8 cellular contexts compared by ENCODE assay signal in the genomic region with DNA sequence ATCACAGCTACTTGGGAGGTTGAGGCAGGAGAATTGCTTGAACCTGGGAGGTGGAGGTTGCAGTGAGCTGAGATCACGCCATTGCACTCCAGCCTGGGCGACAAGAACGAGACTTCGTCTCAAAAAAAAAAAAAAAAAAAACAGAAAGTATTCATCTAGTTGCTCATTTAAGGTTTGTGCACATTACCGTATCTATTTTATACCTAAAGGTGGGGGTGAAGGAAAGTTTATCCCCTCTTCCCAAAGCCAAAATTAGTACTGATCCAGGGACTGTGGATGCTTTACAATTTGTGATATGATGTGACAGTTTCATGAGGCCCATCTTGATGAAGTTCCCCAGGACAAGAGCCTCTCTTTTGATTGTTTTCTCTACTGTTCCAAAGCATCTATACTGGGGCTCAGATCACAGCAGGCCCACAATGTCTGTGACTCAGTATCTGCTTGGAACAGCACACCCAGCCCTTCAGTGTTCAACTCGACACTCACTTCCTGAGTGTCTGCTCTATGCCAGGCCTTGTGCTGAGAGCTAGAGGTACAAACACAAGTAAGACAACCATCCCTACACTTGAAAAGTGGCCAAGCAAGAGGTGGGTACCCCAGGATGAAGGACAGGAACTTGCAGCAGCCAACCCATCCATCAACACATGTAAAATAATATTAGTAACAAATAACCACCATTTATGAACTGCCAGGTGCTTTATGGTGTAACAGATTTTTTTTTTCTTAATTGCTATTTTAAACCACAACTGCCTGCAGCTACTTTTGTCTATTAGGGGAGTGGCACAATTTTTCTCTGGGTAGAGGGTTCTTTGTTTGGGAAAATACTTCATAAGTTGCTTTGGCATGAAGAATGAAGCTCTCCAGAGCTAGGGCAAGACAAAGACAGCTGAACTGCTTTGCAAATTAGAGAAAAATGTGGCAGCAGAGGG. TPM values are rescaled to one million over a fixed set of nuclear protein-coding genes. Genes with fewer than 3 reads are reported as not detected.
DNase-seq lines count a peak whose midpoint lies in the region; ATAC-seq and TF ChIP-seq lines count a peak whose summit lies in the region.

No MANE protein-coding gene starts in this region.

- H4K20me1 ChIP-seq in neural progenitor cell (ENCODE audit: low read depth) = no peaks in the 10 kb centered on the region

- H3K27ac ChIP-seq in CD8-positive, alpha-beta T cell (ENCODE audit: low read depth, low read length) = no peak overlapping the region
- H3K27ac ChIP-seq in SJCRH30 = 0 out of 2 replicates have a peak overlapping the region, but pooled peaks have one; percentile 7
- no peak overlapping the region for H3K27ac ChIP-seq in brain microvascular endothelial cell
- H3K27ac ChIP-seq in neural progenitor cell = no peak overlapping the region

- H3K27ac Mint-ChIP-seq in CD8-positive, alpha-beta T cell = peak overlapping the region; percentile 92
- peak overlapping the region; percentile 60 for H3K27ac Mint-ChIP-seq in neural progenitor cell

- intact Hi-C loops in CD8-positive, alpha-beta T cell (cut with DNase I, micrococcal nuclease) = loop anchor here (2.0 kb wide), 2 partner anchors 20 to 28 kb away; partner anchors contain the start of gene KHDRBS1 (in 1 of the 2)

- ATAC-seq in CD8-positive, alpha-beta T cell = peak; percentile 69
- ATAC-seq in HG02759 (IDR thresholded peaks at IDR 0.05; ENCODE audit: unreplicated experiment) (no peak), GM18909 (IDR thresholded peaks at IDR 0.05; ENCODE audit: poor library complexity, unreplicated experiment) (no peak)

- H3K27me3 Mint-ChIP-seq in CD8-positive, alpha-beta T cell (ENCODE audit: low read depth) = no peaks in the 10 kb centered on the region
- H3K27me3 Mint-ChIP-seq in neural progenitor cell (ENCODE audit: insufficient read depth, low read depth) = peaks cover 5% of the 10 kb centered on the region

- no peaks in the 10 kb centered on the region for H3K9me3 ChIP-seq in CD8-positive, alpha-beta T cell (ENCODE audit: low read length)
- H3K9me3 ChIP-seq in SJCRH30 (replicated peaks) = no peaks in the 10 kb centered on the region
- no peaks in the 10 kb centered on the region for H3K9me3 ChIP-seq in neural progenitor cell (ENCODE audit: low read depth)

- no peak overlapping the region for H3K4me3 ChIP-seq in CD8-positive, alpha-beta T cell (ENCODE audit: low read depth, low read length)
- H3K4me3 ChIP-seq in SJCRH30 (no peak overlapping the region), brain microvascular endothelial cell (ENCODE audit: low read depth, low read length) (no peak overlapping the region), neural progenitor cell (no peak overlapping the region)

- H3K4me1 ChIP-seq in CD8-positive, alpha-beta T cell (ENCODE audit: insufficient read depth, low read length) = peaks cover 52% of the 10 kb centered on the region
- H3K4me1 ChIP-seq in SJCRH30 (peaks cover 26% of the 10 kb centered on the region), neural progenitor cell (no peaks in the 10 kb centered on the region)

- no peaks in the 10 kb centered on the region for H3K79me2 ChIP-seq in neural progenitor cell (ENCODE audit: low read depth)

- no peaks in the 10 kb centered on the region for H3K27me3 ChIP-seq in CD8-positive, alpha-beta T cell (ENCODE audit: insufficient read depth, low read length)
- H3K27me3 ChIP-seq in SJCRH30 (no peaks in the 10 kb centered on the region), brain microvascular endothelial cell (replicated peaks) (no peaks in the 10 kb centered on the region), neural progenitor cell (no peaks in the 10 kb centered on the region)

- H3K36me3 ChIP-seq in CD8-positive, alpha-beta T cell (ENCODE audit: insufficient read depth, low read length) = no peaks in the 10 kb centered on the region
- H3K36me3 ChIP-seq in SJCRH30 (no peaks in the 10 kb centered on the region), brain microvascular endothelial cell (replicated peaks) (no peaks in the 10 kb centered on the region), neural progenitor cell (no peaks in the 10 kb centered on the region)

- CTCF ChIA-PET in CD8-positive, alpha-beta T cell (lab: Charles Lee) = interaction anchor here (0.7 to 4.1 kb wide), 6 partner anchors 11 to 78 kb away, joined by 3 to 20 read pairs (median 3); partner anchors contain the start of gene PTP4A2

- in situ Hi-C loops in brain microvascular endothelial cell (cut with HindIII; ENCODE audit: low pct_ligation_motif_present, low sequenced_read_pairs) = no loop called here

- H3F3A ChIP-seq in neural progenitor cell (ENCODE audit: low read depth) = peaks cover 7% of the 10 kb centered on the region

- H3K9me3 Mint-ChIP-seq in CD8-positive, alpha-beta T cell = no peaks in the 10 kb centered on the region
- H3K9me3 Mint-ChIP-seq in neural progenitor cell = no peaks in the 10 kb centered on the region

- peak overlapping the region; percentile 48 for H3K4me3 Mint-ChIP-seq in CD8-positive, alpha-beta T cell
- H3K4me3 Mint-ChIP-seq in neural progenitor cell = no peak overlapping the region

- POLR2A ChIA-PET in CD8-positive, alpha-beta T cell (lab: Charles Lee) = interaction anchor here (0.6 to 1.4 kb wide), 3 partner anchors 29 to 45 kb away, joined by 3 to 11 read pairs (median 5); partner anchors contain the start of gene KHDRBS1

- H2AFZ ChIP-seq in neural progenitor cell (replicated peaks) = peak overlapping the region; percentile 54

- H3K9ac ChIP-seq in neural progenitor cell = no peak overlapping the region

- H3K4me1 Mint-ChIP-seq in CD8-positive, alpha-beta T cell (ENCODE audit: low read depth) = peaks cover 56% of the 10 kb centered on the region
- H3K4me1 Mint-ChIP-seq in neural progenitor cell = peaks cover 31% of the 10 kb centered on the region

- no peak for TF ChIP-seq CTCF in CD8-positive, alpha-beta T cell (IDR thresholded peaks at IDR 0.05)
- TF ChIP-seq CTCF in brain microvascular endothelial cell (IDR thresholded peaks at IDR 0.05; ENCODE audit: low read depth, low read length, missing control alignments) (no peak), neural progenitor cell (IDR thresholded peaks at IDR 0.05) (no peak)

- H3K4me2 ChIP-seq in neural progenitor cell = no peak overlapping the region

- no peaks in the 10 kb centered on the region for H3K36me3 Mint-ChIP-seq in CD8-positive, alpha-beta T cell
- H3K36me3 Mint-ChIP-seq in neural progenitor cell = no peaks in the 10 kb centered on the region

- peak in 6 of 7 experiments; percentile 16 to 66 (median 43) for DNase-seq in CD8-positive, alpha-beta T cell
- DNase-seq in SJCRH30 = peak; percentile 15 to 31
- peak; percentile 47 for DNase-seq in brain microvascular endothelial cell
- no peak for DNase-seq in neural progenitor cell (ENCODE audit: low spot score)
- no peak for DNase-seq in dedifferentiated amniotic fluid mesenchymal stem cell (ENCODE audit: extremely low spot score)
- no peak for DNase-seq in NCI-H446 (lab: John Stamatoyannopoulos, UW)

RNA-seq across cellular contexts. Expression of gene KHDRBS1, which starts 29.0 kb away (rescaled TPM):
- 100 to 1,000 TPM; 102 TPM for total RNA-seq in CD8-positive, alpha-beta T cell
- total RNA-seq in SJCRH30 (2014; rRNA removed; shearing (Covaris generic)) = 128 and 138 TPM in 2 replicates
- total RNA-seq in neural progenitor cell (ENCODE audit: low replicate concordance) = 159 and 201 TPM in 2 replicates

RNA-seq across cellular contexts. Expression of gene PTP4A2, which starts 46.5 kb away (rescaled TPM):
- total RNA-seq in CD8-positive, alpha-beta T cell = 100 to 1,000 TPM; 257 to 278 TPM
- 311 and 314 TPM in 2 replicates for total RNA-seq in SJCRH30 (2014; rRNA removed; shearing (Covaris generic))
- 211 and 540 TPM in 2 replicates for total RNA-seq in neural progenitor cell (ENCODE audit: low replicate concordance)

Comparison
In these comparisons a context has a peak if more than half of its experiments do, and no peak if none do; other contexts are left out.
1. DNase-seq: peak in CD8-positive, alpha-beta T cell (6 of 7), SJCRH30 (2 of 2) and brain microvascular endothelial cell (single experiment); none in neural progenitor cell (single experiment), dedifferentiated amniotic fluid mesenchymal stem cell (single experiment) and NCI-H446 (0 of 2).